Comparison of ENCODE assay signal across 8 cellular contexts in genomic region chr15:57138260-57138895, GRCh38.
DNase-seq lines count a peak whose midpoint lies in the region; ATAC-seq and TF ChIP-seq lines count a peak whose summit lies in the region.

No MANE protein-coding gene starts in this region.

- peak; percentile 84 to 88 for TF ChIP-seq RAD21 in liver (IDR thresholded peaks at IDR 0.05)

- WGBS in liver = 72% methylated on average over 4 of the region's 4 CpGs

- H3K9me3 ChIP-seq in liver (ENCODE audit: control insufficient read depth in 4 of 4, low read length in 3 of 4) = no peaks in the 10 kb centered on the region

- H3K27ac ChIP-seq in 22Rv1 (no peak overlapping the region), liver (ENCODE audit: low read depth in 1 of 2, low read length in 2 of 2) (no peak overlapping the region)

- DNase-seq in GM10266 (ENCODE audit: extremely low spot score) = no peak
- DNase-seq in NCI-H526 (lab: John Stamatoyannopoulos, UW) = peak; percentile 26 to 51
- peak; percentile 39 for DNase-seq in cerebellum (ENCODE audit: low spot score)
- DNase-seq in activated gamma-delta T cell (lab: John Stamatoyannopoulos, UW) = no peak

- TF ChIP-seq CTCF in 22Rv1 (IDR thresholded peaks at IDR 0.05) (peak; percentile 90), GM10266 (IDR thresholded peaks at IDR 0.05; ENCODE audit: control insufficient read depth, insufficient read depth, low read depth, missing control alignments) (peak; percentile 34), liver (IDR thresholded peaks at IDR 0.05; ENCODE audit: low read depth, low read length, missing input control) (peak; percentile 73)

- no peaks in the 10 kb centered on the region for H3K27me3 ChIP-seq in liver (ENCODE audit: control insufficient read depth in 4 of 4, insufficient read depth in 4 of 4, low read length in 3 of 4)

- H3K4me1 ChIP-seq in liver (ENCODE audit: control insufficient read depth in 4 of 4, insufficient read depth in 4 of 4, low read length in 3 of 4) = peaks cover under 1 to 10% (median 3%) of the 10 kb centered on the region in 4 donors

- H3K4me3 ChIP-seq in liver (ENCODE audit: low read depth in 1 of 3, low read length in 3 of 3) = no peak overlapping the region

- ATAC-seq in GM21529 (IDR thresholded peaks at IDR 0.05; ENCODE audit: unreplicated experiment) (no peak), GM18502 (IDR thresholded peaks at IDR 0.05; ENCODE audit: poor library complexity, unreplicated experiment) (no peak)

- H3K36me3 ChIP-seq in liver (ENCODE audit: control insufficient read depth in 4 of 4, insufficient read depth in 3 of 4, low read depth in 1 of 4, low read length in 3 of 4) = no peaks in the 10 kb centered on the region

- no peak overlapping the region for H3K9ac ChIP-seq in liver (ENCODE audit: low read depth in 1 of 2, low read length in 2 of 2)

TF ChIP-seq in liver, 16 proteins besides CTCF, POLR2A, EP300 and RAD21:
- TF ChIP-seq, protein P1, sequence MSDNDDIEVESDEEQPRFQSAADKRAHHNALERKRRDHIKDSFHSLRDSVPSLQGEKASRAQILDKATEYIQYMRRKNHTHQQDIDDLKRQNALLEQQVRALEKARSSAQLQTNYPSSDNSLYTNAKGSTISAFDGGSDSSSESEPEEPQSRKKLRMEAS (IDR thresholded peaks at IDR 0.05) = no peak
- TF ChIP-seq FOXA2 (IDR thresholded peaks at IDR 0.05) (no peak), YY1 (IDR thresholded peaks at IDR 0.05) (no peak), FOXA1 (IDR thresholded peaks at IDR 0.05) (no peak), RXRA (IDR thresholded peaks at IDR 0.05) (no peak), TAF1 (conservative IDR thresholded peaks at IDR 0.05) (no peak), ZBTB33 (IDR thresholded peaks at IDR 0.05) (no peak), HNF4A (conservative IDR thresholded peaks at IDR 0.05) (no peak), JUND (IDR thresholded peaks at IDR 0.05) (no peak), GABPA (IDR thresholded peaks at IDR 0.05 in 1 of 2, conservative IDR thresholded peaks at IDR 0.05 in 1 of 2) (no peak)

Comparison
In these comparisons a context has a peak if more than half of its experiments do, and no peak if none do; other contexts are left out.
1. CTCF ChIP-seq: peak in every context shown above with its lines; median percentile 90 in 22Rv1; 73 in liver; 34 in GM10266.
2. DNase-seq: peak in NCI-H526 (2 of 2) and cerebellum (single experiment); none in GM10266 (single experiment) and activated gamma-delta T cell (single experiment).